In genomic region chr7:1719256-1719655, GRCh38 we compare ENCODE assay signal across 8 cellular contexts. TPM values are rescaled to one million over a fixed set of nuclear protein-coding genes. Genes with fewer than 3 reads are reported as not detected.
A peak's percentile ranks its signal among the peaks of the same experiment; 100 is the strongest.
DNase-seq lines count a peak whose midpoint lies in the region; ATAC-seq and TF ChIP-seq lines count a peak whose summit lies in the region.
"Not testable (repeated sequence)": the region's sequence is repeated elsewhere in the genome, so short reads cannot be mapped to it uniquely, and the experiment has no call there.
"Had no signal": no experiment of that assay in that cellular context is flagged by ENCODE, and none has a peak within 500 bp of the region (broad histone marks: within the 10 kb centered on the region; RNA-seq: fewer than 3 reads in every experiment).

No MANE protein-coding gene starts in this region.

- not testable (repeated sequence) for H3K27me3 ChIP-seq in DND-41 (ENCODE audit: insufficient read depth, low read length, poor library complexity); HCT116 (ENCODE audit: insufficient read depth, low read length)

- POLR2A ChIA-PET in HCT116 (lab: Charles Lee) = not testable (repeated sequence)

- not testable (repeated sequence) for H3K4me1 ChIP-seq in DND-41 (ENCODE audit: insufficient read depth, low read length)
- H3K4me1 ChIP-seq in HCT116 (ENCODE audit: control insufficient read depth in 1 of 2, insufficient read depth in 2 of 2, low read length in 2 of 2) = peaks cover 3 to 14% of the 10 kb centered on the region in 2 experiments; a peak in 3 of 4 replicates

- peaks cover 17% of the 10 kb centered on the region for H3K36me3 ChIP-seq in DND-41 (ENCODE audit: insufficient read depth, low read length)
- not testable (repeated sequence) for H3K36me3 ChIP-seq in HCT116 (ENCODE audit: control insufficient read depth in 1 of 2, insufficient read depth in 2 of 2, low read length in 2 of 2)

- H3K9me3 ChIP-seq in DND-41 (ENCODE audit: insufficient read depth, low read length, severe bottlenecking); HCT116 (ENCODE audit: control insufficient read depth in 1 of 2, insufficient read depth in 1 of 2, low read depth in 1 of 2, low read length in 2 of 2): not testable (repeated sequence)

- TF ChIP-seq CTCF in DND-41 (IDR thresholded peaks at IDR 0.05; ENCODE audit: borderline replicate concordance, extremely low read depth, low read length, poor library complexity, severe bottlenecking); HCT116 (IDR thresholded peaks at IDR 0.05 in 2 of 3, conservative IDR thresholded peaks at IDR 0.05 in 1 of 3; ENCODE audit: borderline replicate concordance in 1 of 3, insufficient read depth in 1 of 3, low read depth in 2 of 3, low read length in 2 of 3): not testable (repeated sequence)

- not testable (repeated sequence) for TF ChIP-seq RAD21 in HCT116 (IDR thresholded peaks at IDR 0.05; ENCODE audit: low read depth)

- H3K27ac ChIP-seq in DND-41 (ENCODE audit: low read length); HCT116 (ENCODE audit: low read depth, low read length): not testable (repeated sequence)

- TF ChIP-seq POLR2A in HCT116 (IDR thresholded peaks at IDR 0.05; ENCODE audit: borderline replicate concordance, extremely low read depth, insufficient read depth, insufficient read length) = not testable (repeated sequence)

- H3K4me3 ChIP-seq in DND-41 (ENCODE audit: low read depth in 1 of 2, low read length in 2 of 2); HCT116 (replicated peaks in 1 of 2; ENCODE audit: low read depth in 1 of 2, low read length in 2 of 2): not testable (repeated sequence)

- intact Hi-C loops in HCT116 (cut with micrococcal nuclease); left ventricle myocardium superior (cut with micrococcal nuclease): not testable (repeated sequence)

- not testable (repeated sequence) for H3K4me2 ChIP-seq in DND-41 (ENCODE audit: insufficient read depth, low read length); HCT116 (ENCODE audit: low read length)

- CTCF ChIA-PET in HCT116 (lab: Charles Lee) = not testable (repeated sequence)

- RAD21 ChIA-PET in HCT116 (lab: Charles Lee; ENCODE audit: low non-redundant PET in 1 of 2, low total read pairs in 2 of 2, uncharacterized antibody in 2 of 2, unreplicated experiment in 2 of 2) = not testable (repeated sequence)

- H3K9ac ChIP-seq in DND-41 (ENCODE audit: low read depth, low read length); HCT116 (ENCODE audit: low read length): not testable (repeated sequence)

- not testable (repeated sequence) for H3K79me2 ChIP-seq in DND-41 (ENCODE audit: insufficient read depth, low read length); HCT116 (ENCODE audit: insufficient read depth, low read length)

- H2AFZ ChIP-seq in DND-41 (ENCODE audit: low read depth, low read length); HCT116 (ENCODE audit: low read depth, low read length, poor library complexity, severe bottlenecking): not testable (repeated sequence)

- BruUV-seq in HCT116 (replicated peaks; lab: Mats Ljungman, UMichigan) = not testable (repeated sequence)

- DNase-seq in DND-41 (peak; percentile 18), NCI-H82 (lab: John Stamatoyannopoulos, UW) (peak; percentile 73), SHP77 treated with DMSO at 0.1 percent for 48 hours (lab: John Stamatoyannopoulos, UW) (peak; percentile 49), ecto neural progenitor cell (ENCODE audit: low spot score) (peak; percentile 65), left ventricle myocardium superior (peak; percentile 11), iPS-NIHi7 (ENCODE audit: extremely low spot score) (peak; percentile 87)
- not testable (repeated sequence) for DNase-seq in HCT116 (ENCODE audit: low read depth, low spot score)

- ATAC-seq in DND-41 (ENCODE audit: insufficient read depth, low read depth); left ventricle myocardium superior: not testable (repeated sequence)
- ATAC-seq in HCT116 = peak; percentile 56

- not testable (repeated sequence) for H3K9me2 ChIP-seq in HCT116 (ENCODE audit: insufficient read depth)

- H4K20me1 ChIP-seq in DND-41 (ENCODE audit: insufficient read depth, low read length) = peaks cover 19% of the 10 kb centered on the region
- H4K20me1 ChIP-seq in HCT116 (ENCODE audit: insufficient read depth) = not testable (repeated sequence)

RNA-seq across cellular contexts. Expression of gene ELFN1, which starts 49.2 kb away (rescaled TPM):
- 4.4 TPM for total RNA-seq in HCT116 (2021; ENCODE audit: unreplicated experiment)
- polyA plus RNA-seq in HCT116 (2012) = 3.2 and 3.5 TPM in 2 replicates
- total RNA-seq in left ventricle myocardium superior = 12.0 TPM
- total RNA-seq: A673 had no signal
